ENCODE assay signal across 23 cellular contexts in genomic region chrY:12615732-12616450, GRCh38.
"Had no signal": no experiment of that assay in that cellular context is flagged by ENCODE, and none has a peak within 500 bp of the region (broad histone marks: within the 10 kb centered on the region; RNA-seq: fewer than 3 reads in every experiment).

No MANE protein-coding gene starts in this region.

- DNase-seq: effector memory CD4-positive, alpha-beta T cell; foreskin keratinocyte; head of caudate nucleus; kidney; left cardiac atrium; left ventricle myocardium inferior; mesendoderm; naive thymus-derived CD4-positive, alpha-beta T cell; nephron progenitor cell; psoas muscle; retina; right lobe of liver; stimulated activated CD4-positive, alpha-beta T cell treated with anti-CD3 and anti-CD28 coated beads, Interleukin-4, amount 100 ng/mL, for 1 hour; stimulated activated CD8-positive, alpha-beta memory T cell treated with anti-CD3 and anti-CD28 coated beads, Interleukin-4, amount 100 ng/mL, for 48 hours; stimulated activated naive CD8-positive, alpha-beta T cell treated with anti-CD3 and anti-CD28 coated beads, Interleukin-15, Interleukin-2, amounts not matched to agents 100 U/mL and 50 U/mL, for 24 hours; thyroid gland; upper lobe of left lung; uterus had no signal

- H3K36me3 ChIP-seq: left ventricle myocardium inferior, right lobe of liver, suprapubic skin, thyroid gland, upper lobe of left lung, uterus had no signal

- H3K4me3 ChIP-seq: hepatocyte, left ventricle myocardium inferior, lung, psoas muscle, right lobe of liver, suprapubic skin, thyroid gland, upper lobe of left lung, uterus had no signal

- H3K4me1 ChIP-seq: foreskin keratinocyte, left ventricle myocardium inferior, psoas muscle, right lobe of liver, suprapubic skin, thyroid gland, upper lobe of left lung, uterus had no signal

- H3K4me2 ChIP-seq: hepatocyte had no signal

- H3K27ac ChIP-seq: foreskin keratinocyte, hepatocyte, left ventricle myocardium inferior, psoas muscle, right lobe of liver, suprapubic skin, thyroid gland, upper lobe of left lung, uterus had no signal

- ATAC-seq: esophagus mucosa; foreskin keratinocyte; naive thymus-derived CD4-positive, alpha-beta T cell; psoas muscle; right lobe of liver; stimulated activated effector memory CD8-positive, alpha-beta T cell treated with anti-CD3 and anti-CD28 coated beads, Interleukin-12 subunit alpha, Interleukin-12 subunit beta, amount 100 ng/mL, for 72 hours; stimulated activated naive CD8-positive, alpha-beta T cell treated with anti-CD3 and anti-CD28 coated beads, Interleukin-15, Interleukin-2, amounts not matched to agents 100 U/mL and 50 U/mL, for 24 hours had no signal

- H3K9me3 ChIP-seq: left ventricle myocardium inferior, psoas muscle, right lobe of liver, suprapubic skin, thyroid gland, upper lobe of left lung, uterus had no signal

- H2AFZ ChIP-seq: hepatocyte had no signal

- H3K27me3 ChIP-seq: foreskin keratinocyte, hepatocyte, right lobe of liver, suprapubic skin, thyroid gland, upper lobe of left lung, uterus had no signal
